ENCODE assay signal across 19 cellular contexts in genomic region chr1:24903560-24903954, GRCh38. TPM values are rescaled to one million over a fixed set of nuclear protein-coding genes. Genes with fewer than 3 reads are reported as not detected.
DNase-seq lines count a peak whose midpoint lies in the region; ATAC-seq and TF ChIP-seq lines count a peak whose summit lies in the region.
"Had no signal": no experiment of that assay in that cellular context is flagged by ENCODE, and none has a peak within 500 bp of the region (broad histone marks: within the 10 kb centered on the region; RNA-seq: fewer than 3 reads in every experiment).

No MANE protein-coding gene starts in this region.

- H3K14ac ChIP-seq in H9 (ENCODE audit: insufficient read depth, low read length), result no peak overlapping the region

- H3K79me1 ChIP-seq in H9 (ENCODE audit: insufficient read depth, low read depth, low read length, poor library complexity, severe bottlenecking), result no peaks in the 10 kb centered on the region

- no peak overlapping the region for H2AFZ ChIP-seq in H9 (ENCODE audit: low read length)

- POLR2A ChIA-PET in activated CD4-positive, alpha-beta T cell treated with anti-CD3 and anti-CD28 coated beads for 36 hours (lab: Charles Lee), result no interaction called here
- POLR2A ChIA-PET in HEK293 (lab: Yijun Ruan, JAX), result no interaction called here

- intact Hi-C loops in activated CD4-positive, alpha-beta T cell treated with anti-CD3 and anti-CD28 coated beads for 36 hours (cut with DNase I, micrococcal nuclease), result no loop called here

- H3K9ac ChIP-seq in H9 (ENCODE audit: extremely low read depth, insufficient read length, low read length), result no peak overlapping the region
- H3K9ac ChIP-seq: BLaER1 had no signal

- peaks cover 17% of the 10 kb centered on the region for H3K4me1 Mint-ChIP-seq in activated CD4-positive, alpha-beta T cell treated with anti-CD3 and anti-CD28 coated beads for 36 hours
- peaks cover 48 to 67% of the 10 kb centered on the region in 2 donors for H3K4me1 Mint-ChIP-seq in effector memory CD8-positive, alpha-beta T cell (ENCODE audit: low read depth in 2 of 2)
- H3K4me1 Mint-ChIP-seq in H9 (peaks cover 0 to 18% of the 10 kb centered on the region in 2 experiments; a peak in 3 of 4 replicates), osteocyte (ENCODE audit: unreplicated experiment) (no peaks in the 10 kb centered on the region)

- H4K91ac ChIP-seq in H9 (ENCODE audit: insufficient read length, low read depth, low read length), result no peak overlapping the region

- no peak overlapping the region for H3K27ac Mint-ChIP-seq in activated CD4-positive, alpha-beta T cell treated with anti-CD3 and anti-CD28 coated beads for 36 hours
- peak overlapping the region; percentile 91 to 100 for H3K27ac Mint-ChIP-seq in effector memory CD8-positive, alpha-beta T cell
- H3K27ac Mint-ChIP-seq in H9 (no peak overlapping the region), osteocyte (ENCODE audit: unreplicated experiment) (no peak overlapping the region)
- H3K27ac Mint-ChIP-seq: T-helper 2 cell treated with Interferon-gamma antibody and Interleukin-4, amounts not matched to agents 5 μg/mL and 100 μg/mL, for 36 hours had no signal

- no CpG with 5 or more reads among the region's 6 CpGs for WGBS in H9 (ENCODE audit: extremely low coverage, insufficient read length, low lambda C conversion rate)

- H2AK5ac ChIP-seq in H9 (ENCODE audit: insufficient read length, low read length), result no peak overlapping the region

- no peak overlapping the region for H3K18ac ChIP-seq in H9 (ENCODE audit: insufficient read length, low read depth, low read length)

- no peak overlapping the region for H3K56ac ChIP-seq in H9 (ENCODE audit: insufficient read length, low read depth, low read length)

- ATAC-seq in activated CD4-positive, alpha-beta T cell treated with anti-CD3 and anti-CD28 coated beads for 36 hours, result no peak
- no peak for ATAC-seq in effector memory CD8-positive, alpha-beta T cell (replicated peaks)
- ATAC-seq: sciatic nerve had no signal

- peak; percentile 13 for DNase-seq in activated CD4-positive, alpha-beta T cell treated with anti-CD3 and anti-CD28 coated beads for 36 hours
- DNase-seq in activated CD4-positive, alpha-beta T cell treated with anti-CD3 and anti-CD28 coated beads, Interleukin-2, amount 50 U/mL, for 4 hours, result no peak
- DNase-seq in effector memory CD8-positive, alpha-beta T cell, result peak in 1 of 3 experiments; percentile 1
- DNase-seq in stimulated activated CD8-positive, alpha-beta memory T cell treated with anti-CD3 and anti-CD28 coated beads, Interleukin-4, amount 100 ng/mL, for 48 hours, result peak; percentile 24
- DNase-seq in stimulated activated CD4-positive, alpha-beta T cell treated with anti-CD3 and anti-CD28 coated beads, Interleukin-4, amount 100 ng/mL, for 1 hour, result no peak
- DNase-seq in H9 (no peak), osteocyte (ENCODE audit: extremely low spot score, unreplicated experiment) (no peak)
- DNase-seq: 8988T, HCEC 1CT, KG1, NCI-H1092 treated with DMSO at 0.1 percent for 48 hours, NCI-H748 treated with DMSO at 0.1 percent for 48 hours, OCI-M1 had no signal

- no peak overlapping the region for H2BK20ac ChIP-seq in H9 (ENCODE audit: low read depth, low read length, poor library complexity, severe bottlenecking)

- H3K4ac ChIP-seq in H9 (ENCODE audit: low read depth, low read length), result no peak overlapping the region

- no peaks in the 10 kb centered on the region for H3K27me3 Mint-ChIP-seq in activated CD4-positive, alpha-beta T cell treated with anti-CD3 and anti-CD28 coated beads for 36 hours
- no peaks in the 10 kb centered on the region for H3K27me3 Mint-ChIP-seq in effector memory CD8-positive, alpha-beta T cell
- peaks cover 3% of the 10 kb centered on the region for H3K27me3 Mint-ChIP-seq in H9 (ENCODE audit: low read depth)
- peaks cover 19% of the 10 kb centered on the region for H3K27me3 Mint-ChIP-seq in osteocyte (ENCODE audit: unreplicated experiment)

- H3K27ac ChIP-seq in HEK293 (ENCODE audit: extremely low read depth, low read depth, low read length) (no peak overlapping the region), H9 (ENCODE audit: insufficient read length, low read depth, low read length) (no peak overlapping the region)
- H3K27ac ChIP-seq: BLaER1, thoracic aorta had no signal

- H3K36me3 Mint-ChIP-seq in activated CD4-positive, alpha-beta T cell treated with anti-CD3 and anti-CD28 coated beads for 36 hours (ENCODE audit: low read depth), result peaks cover 63% of the 10 kb centered on the region
- peaks cover 100% of the 10 kb centered on the region for H3K36me3 Mint-ChIP-seq in effector memory CD8-positive, alpha-beta T cell (ENCODE audit: insufficient read depth)
- peaks cover 0 to 5% (median 0%) of the 10 kb centered on the region in 3 experiments; a peak in 3 of 7 replicates for H3K36me3 Mint-ChIP-seq in H9 (ENCODE audit: insufficient read depth in 1 of 3, low read depth in 3 of 3)
- H3K36me3 Mint-ChIP-seq in osteocyte (ENCODE audit: unreplicated experiment), result no peaks in the 10 kb centered on the region

- H3K36me3 ChIP-seq in HEK293 (ENCODE audit: control insufficient read depth in 2 of 2, insufficient read depth in 1 of 2, low read length in 2 of 2), result no peaks in the 10 kb centered on the region
- H3K36me3 ChIP-seq: BLaER1, thoracic aorta had no signal

- no peak overlapping the region for H3K4me2 ChIP-seq in H9 (ENCODE audit: insufficient read depth, insufficient read length, low read length)
- H3K4me2 ChIP-seq: BLaER1 had no signal

- no peaks in the 10 kb centered on the region for H3K9me3 ChIP-seq in HEK293 (ENCODE audit: control insufficient read depth, insufficient read depth, low read depth, low read length)
- no peaks in the 10 kb centered on the region for H3K9me3 ChIP-seq in H9 (ENCODE audit: control insufficient read depth, low read depth, low read length)
- H3K9me3 ChIP-seq: thoracic aorta had no signal

- H2BK15ac ChIP-seq in H9 (ENCODE audit: low read depth, low read length), result no peak overlapping the region

- no peak overlapping the region for H3K23ac ChIP-seq in H9 (ENCODE audit: insufficient read length, low read depth, low read length)

- no peak overlapping the region for H2BK120ac ChIP-seq in H9 (ENCODE audit: low read depth, low read length, poor library complexity, severe bottlenecking)

- no peak overlapping the region for H2BK5ac ChIP-seq in H9 (ENCODE audit: insufficient read length, low read length)

- H3K27me3 ChIP-seq in H9 (ENCODE audit: insufficient read depth, low read length), result no peaks in the 10 kb centered on the region

- no peak overlapping the region for H3K4me3 ChIP-seq in HEK293 (ENCODE audit: low read depth, low read length)
- H3K4me3 ChIP-seq: BLaER1, thoracic aorta had no signal

- no peak overlapping the region for H3T11ph ChIP-seq in H9 (ENCODE audit: low read length)

- TF ChIP-seq CTCF in HEK293 (tag by site-specific recombination; IDR thresholded peaks at IDR 0.05) (no peak), H9 (conservative IDR thresholded peaks at IDR 0.05) (no peak), osteocyte (IDR thresholded peaks at IDR 0.05) (no peak)

- H3K4me1 ChIP-seq in HEK293 (ENCODE audit: control insufficient read depth, insufficient read depth, low read length), result no peaks in the 10 kb centered on the region
- no peaks in the 10 kb centered on the region for H3K4me1 ChIP-seq in H9 (ENCODE audit: insufficient read depth, low read length)

- no peak overlapping the region for H3K4me3 Mint-ChIP-seq in activated CD4-positive, alpha-beta T cell treated with anti-CD3 and anti-CD28 coated beads for 36 hours
- H3K4me3 Mint-ChIP-seq in effector memory CD8-positive, alpha-beta T cell, result peak overlapping the region in 1 of 2 donors; percentile 45
- H3K4me3 Mint-ChIP-seq in H9 (no peak overlapping the region), osteocyte (ENCODE audit: unreplicated experiment) (no peak overlapping the region)
- H3K4me3 Mint-ChIP-seq: T-helper 2 cell treated with Interferon-gamma antibody and Interleukin-4, amounts not matched to agents 5 μg/mL and 100 μg/mL, for 36 hours had no signal

- peaks cover 3% of the 10 kb centered on the region for H4K20me1 ChIP-seq in H9 (ENCODE audit: control insufficient read depth, insufficient read depth, insufficient read length)
- H4K20me1 ChIP-seq: BLaER1 had no signal

- H3K79me2 ChIP-seq in H9 (ENCODE audit: insufficient read depth, low read length), result no peaks in the 10 kb centered on the region

- H4K5ac ChIP-seq in H9 (ENCODE audit: insufficient read length, low read depth, low read length), result no peak overlapping the region

- no peaks in the 10 kb centered on the region for H3K9me3 Mint-ChIP-seq in activated CD4-positive, alpha-beta T cell treated with anti-CD3 and anti-CD28 coated beads for 36 hours (ENCODE audit: low read depth)
- H3K9me3 Mint-ChIP-seq in effector memory CD8-positive, alpha-beta T cell, result no peaks in the 10 kb centered on the region
- H3K9me3 Mint-ChIP-seq in H9 (peaks cover 0 to 5% of the 10 kb centered on the region in 2 experiments; a peak in 1 of 5 replicates), osteocyte (ENCODE audit: unreplicated experiment) (no peaks in the 10 kb centered on the region)
- H3K9me3 Mint-ChIP-seq: T-helper 2 cell treated with Interferon-gamma antibody and Interleukin-4, amounts not matched to agents 5 μg/mL and 100 μg/mL, for 36 hours had no signal

- CTCF ChIA-PET in activated CD4-positive, alpha-beta T cell treated with anti-CD3 and anti-CD28 coated beads for 36 hours (lab: Charles Lee), result no interaction called here
- CTCF ChIA-PET in HEK293 (lab: Yijun Ruan, JAX), result interaction anchor here (0.7 kb wide), 1 partner anchor 215 kb away, joined by 3 read pairs; no protein-coding TSS in a partner anchor

- no peaks in the 10 kb centered on the region for H3K23me2 ChIP-seq in H9 (ENCODE audit: insufficient read length, low read depth, low read length, poor library complexity, severe bottlenecking)

- H4K8ac ChIP-seq in H9 (replicated peaks; ENCODE audit: insufficient read length, low read depth, low read length), result no peak overlapping the region

- H2BK12ac ChIP-seq in H9 (ENCODE audit: insufficient read length, low read depth, low read length), result no peak overlapping the region

TF ChIP-seq in HEK293, 187 proteins besides CTCF, POLR2A, EP300 and RAD21:
- TF ChIP-seq ZBTB7A (tag by site-specific recombination; IDR thresholded peaks at IDR 0.05; ENCODE audit: low read depth) (no peak), ZNF768 (tag by site-specific recombination; IDR thresholded peaks at IDR 0.05) (peak; percentile 81; the same call in 1 of the 2 replicates)
- TF ChIP-seq, protein P1, sequence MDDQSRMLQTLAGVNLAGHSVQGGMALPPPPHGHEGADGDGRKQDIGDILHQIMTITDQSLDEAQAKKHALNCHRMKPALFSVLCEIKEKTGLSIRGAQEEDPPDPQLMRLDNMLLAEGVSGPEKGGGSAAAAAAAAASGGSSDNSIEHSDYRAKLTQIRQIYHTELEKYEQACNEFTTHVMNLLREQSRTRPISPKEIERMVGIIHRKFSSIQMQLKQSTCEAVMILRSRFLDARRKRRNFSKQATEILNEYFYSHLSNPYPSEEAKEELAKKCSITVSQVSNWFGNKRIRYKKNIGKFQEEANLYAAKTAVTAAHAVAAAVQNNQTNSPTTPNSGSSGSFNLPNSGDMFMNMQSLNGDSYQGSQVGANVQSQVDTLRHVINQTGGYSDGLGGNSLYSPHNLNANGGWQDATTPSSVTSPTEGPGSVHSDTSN (CRISPR knock-in tag; IDR thresholded peaks at IDR 0.05), result no peak
TF ChIP-seq in HEK293: peak in this region for 1.

RNA-seq across cellular contexts. Expression of gene RUNX3, which starts 26.5 kb away (rescaled TPM):
- 100 to 1,000 TPM; 156 to 167 TPM for total RNA-seq in activated CD4-positive, alpha-beta T cell treated with anti-CD3 and anti-CD28 coated beads for 36 hours
- total RNA-seq in H9 (2021), result 0.33 and 0.35 TPM in 2 replicates
- not detected in 2 replicates for total RNA-seq in osteocyte
- total RNA-seq: cerebellum had no signal

Comparison
In these comparisons a context has a peak if more than half of its experiments do, and no peak if none do; other contexts are left out.
1. DNase-seq: peak in activated CD4-positive, alpha-beta T cell treated with anti-CD3 and anti-CD28 coated beads for 36 hours (single experiment) and stimulated activated CD8-positive, alpha-beta memory T cell treated with anti-CD3 and anti-CD28 coated beads, Interleukin-4, amount 100 ng/mL, for 48 hours (single experiment); none in activated CD4-positive, alpha-beta T cell treated with anti-CD3 and anti-CD28 coated beads, Interleukin-2, amount 50 U/mL, for 4 hours (0 of 2), stimulated activated CD4-positive, alpha-beta T cell treated with anti-CD3 and anti-CD28 coated beads, Interleukin-4, amount 100 ng/mL, for 1 hour (single experiment), H9 (single experiment) and osteocyte (single experiment).
2. H3K27ac Mint-ChIP-seq: peak in effector memory CD8-positive, alpha-beta T cell (2 of 2); none in activated CD4-positive, alpha-beta T cell treated with anti-CD3 and anti-CD28 coated beads for 36 hours (single experiment), H9 (0 of 3) and osteocyte (single experiment).
3. RNA of gene RUNX3, which starts 26.5 kb away (total RNA-seq): 156 to 167 TPM in activated CD4-positive, alpha-beta T cell treated with anti-CD3 and anti-CD28 coated beads for 36 hours; 0.33 to 0.35 TPM in H9 and not detected in osteocyte; every median in the first group is over 100 times any median in the second.